Comparison of ENCODE assay signal across 8 cellular contexts in genomic region chr19:46787040-46787330, GRCh38. TPM values are rescaled to one million over a fixed set of nuclear protein-coding genes. Genes with fewer than 3 reads are reported as not detected.
DNase-seq lines count a peak whose midpoint lies in the region; ATAC-seq and TF ChIP-seq lines count a peak whose summit lies in the region.

No MANE protein-coding gene starts in this region.

- H3K4me2 ChIP-seq in smooth muscle cell = peak overlapping the region; percentile 85

- H3K4me1 ChIP-seq in iPS DF 6.9 (ENCODE audit: control insufficient read depth, insufficient read depth, low read length) (peaks cover 7% of the 10 kb centered on the region; the same call in 1 of the 2 replicates), smooth muscle cell (ENCODE audit: low read depth) (peaks cover 11% of the 10 kb centered on the region)

- H2AFZ ChIP-seq in smooth muscle cell (ENCODE audit: low read depth) = no peak overlapping the region

- H3K36me3 ChIP-seq in iPS DF 6.9 (ENCODE audit: control insufficient read depth, insufficient read depth, low read length) (peaks cover 18% of the 10 kb centered on the region), smooth muscle cell (ENCODE audit: low read depth) (no peaks in the 10 kb centered on the region)

- H3F3A ChIP-seq in smooth muscle cell (ENCODE audit: low read depth) = peaks cover 25% of the 10 kb centered on the region

- no peak for TF ChIP-seq CTCF in smooth muscle cell (IDR thresholded peaks at IDR 0.05; ENCODE audit: borderline replicate concordance, insufficient read depth, poor library complexity, severe bottlenecking)

- H3K36me3 Mint-ChIP-seq in activated CD4-positive, alpha-beta memory T cell treated with anti-CD3 and anti-CD28 coated beads for 36 hours = peaks cover 52% of the 10 kb centered on the region

- H4K20me1 ChIP-seq in smooth muscle cell (ENCODE audit: low read depth) = peaks cover 62% of the 10 kb centered on the region

- H3K27me3 Mint-ChIP-seq in activated CD4-positive, alpha-beta memory T cell treated with anti-CD3 and anti-CD28 coated beads for 36 hours = no peaks in the 10 kb centered on the region

- H3K4me1 Mint-ChIP-seq in activated CD4-positive, alpha-beta memory T cell treated with anti-CD3 and anti-CD28 coated beads for 36 hours (ENCODE audit: low read depth) = peaks cover 42% of the 10 kb centered on the region

- intact Hi-C loops in activated CD4-positive, alpha-beta memory T cell treated with anti-CD3 and anti-CD28 coated beads for 36 hours (cut with micrococcal nuclease) = loop anchor here (2.0 to 5.0 kb wide), 4 partner anchors 40 to 1470 kb away; partner anchors contain the start of genes CARD8, FKRP, STRN4 and ZC3H4

- no peak for ATAC-seq in HG02588 (IDR thresholded peaks at IDR 0.05; ENCODE audit: unreplicated experiment)
- no peak for ATAC-seq in activated CD4-positive, CD25-positive, alpha-beta regulatory T cell treated with anti-CD3 and anti-CD28 coated beads, Interleukin-2, amount 50 U/mL, for 24 hours

- CTCF ChIA-PET in HEK293T (lab: Yijun Ruan, JAX) = interaction anchor here (0.8 kb wide), 1 partner anchor 18 kb away, joined by 3 read pairs; no protein-coding TSS in a partner anchor
- CTCF ChIA-PET in activated CD4-positive, alpha-beta memory T cell treated with anti-CD3 and anti-CD28 coated beads for 36 hours (lab: Charles Lee) = interaction anchor here (1.1 to 1.5 kb wide), 4 partner anchors 20 to 84 kb away, joined by 3 to 5 read pairs (median 4); no protein-coding TSS in a partner anchor

- H3K79me2 ChIP-seq in smooth muscle cell (ENCODE audit: low read depth) = peaks cover 61% of the 10 kb centered on the region

- H3K4me3 Mint-ChIP-seq in activated CD4-positive, alpha-beta memory T cell treated with anti-CD3 and anti-CD28 coated beads for 36 hours = peak overlapping the region; percentile 95

- H3K9me3 Mint-ChIP-seq in activated CD4-positive, alpha-beta memory T cell treated with anti-CD3 and anti-CD28 coated beads for 36 hours = no peaks in the 10 kb centered on the region

- H3K4me3 ChIP-seq in iPS DF 6.9 (ENCODE audit: low read length) = peak overlapping the region; percentile 66; the same call in 1 of the 2 replicates
- H3K4me3 ChIP-seq in smooth muscle cell = peak overlapping the region; percentile 72

- H3K9ac ChIP-seq in smooth muscle cell (ENCODE audit: low read depth) = peak overlapping the region; percentile 89

- H3K9me3 ChIP-seq in iPS DF 6.9 (ENCODE audit: control insufficient read depth, insufficient read depth, low read length) = no peaks in the 10 kb centered on the region
- no peaks in the 10 kb centered on the region for H3K9me3 ChIP-seq in smooth muscle cell (replicated peaks; ENCODE audit: low read depth)

- no peak for DNase-seq in HEK293T (ENCODE audit: extremely low spot score)
- DNase-seq in activated CD4-positive, alpha-beta memory T cell treated with anti-CD3 and anti-CD28 coated beads for 36 hours = no peak
- DNase-seq in iPS DF 6.9 (ENCODE audit: low read depth, low spot score) = no peak
- DNase-seq in smooth muscle cell (lab: John Stamatoyannopoulos, UW; ENCODE audit: unreplicated experiment) = no peak
- DNase-seq in NCI-H226 = no peak
- DNase-seq in GM19240 (ENCODE audit: insufficient read length, low spot score) = no peak

- H3K27me3 ChIP-seq in iPS DF 6.9 (ENCODE audit: control insufficient read depth, insufficient read depth, low read length) (no peaks in the 10 kb centered on the region), smooth muscle cell (ENCODE audit: low read depth) (no peaks in the 10 kb centered on the region)

- WGBS in iPS DF 6.9 (ENCODE audit: insufficient coverage, insufficient read length) = no CpG with 5 or more reads among the region's 5 CpGs
- WGBS in smooth muscle cell (ENCODE audit: low lambda C conversion rate) = 0% methylated on average over 5 of the region's 5 CpGs

- no peak overlapping the region for H3K27ac ChIP-seq in iPS DF 6.9 (ENCODE audit: low read length)
- H3K27ac ChIP-seq in smooth muscle cell (ENCODE audit: low read depth) = peak overlapping the region; percentile 93

- peak overlapping the region; percentile 99 for H3K27ac Mint-ChIP-seq in activated CD4-positive, alpha-beta memory T cell treated with anti-CD3 and anti-CD28 coated beads for 36 hours

- POLR2A ChIA-PET in HEK293T (lab: Yijun Ruan, JAX) = interaction anchor here (0.7 to 4.5 kb wide), 12 partner anchors 10 to 54 kb away, joined by 3 to 35 read pairs (median 4); no protein-coding TSS in a partner anchor
- POLR2A ChIA-PET in activated CD4-positive, alpha-beta memory T cell treated with anti-CD3 and anti-CD28 coated beads for 36 hours (lab: Charles Lee) = interaction anchor here (1.0 to 4.0 kb wide), 7 partner anchors 8 to 390 kb away, joined by 3 to 15 read pairs (median 4); no protein-coding TSS in a partner anchor

TF ChIP-seq in HEK293T, 16 proteins besides CTCF, POLR2A, EP300 and RAD21:
- TF ChIP-seq FOXM1 (IDR thresholded peaks at IDR 0.05; ENCODE audit: borderline replicate concordance) (no peak), L3MBTL2 (conservative IDR thresholded peaks at IDR 0.05) (0 out of 2 replicates have a peak, but pooled peaks have one; percentile 57)

RNA-seq across cellular contexts. Expression of gene SLC1A5, which starts 1.4 kb away (rescaled TPM):
- 100 to 1,000 TPM; 202 to 205 TPM for total RNA-seq in activated CD4-positive, alpha-beta memory T cell treated with anti-CD3 and anti-CD28 coated beads for 36 hours
- 101 TPM in 2 replicates for total RNA-seq in smooth muscle cell
- 224 and 231 TPM in 2 replicates for polyA plus RNA-seq in smooth muscle cell

RNA-seq across cellular contexts. Expression of gene STRN4, which starts 40.7 kb away (rescaled TPM):
- 10 to 100 TPM; 52.6 to 59.3 TPM for total RNA-seq in activated CD4-positive, alpha-beta memory T cell treated with anti-CD3 and anti-CD28 coated beads for 36 hours
- 47.1 and 55.7 TPM in 2 replicates for total RNA-seq in smooth muscle cell
- 69.1 and 72.1 TPM in 2 replicates for polyA plus RNA-seq in smooth muscle cell

RNA-seq across cellular contexts. Expression of gene FKRP, which starts 41.1 kb away (rescaled TPM):
- total RNA-seq in activated CD4-positive, alpha-beta memory T cell treated with anti-CD3 and anti-CD28 coated beads for 36 hours = 10 to 100 TPM; 11.4 to 12.3 TPM
- total RNA-seq in smooth muscle cell = 13.8 and 35.2 TPM in 2 replicates
- polyA plus RNA-seq in smooth muscle cell = 18.9 and 27.2 TPM in 2 replicates
